Comparison of ENCODE assay signal across 1 cellular context in the genomic region with DNA sequence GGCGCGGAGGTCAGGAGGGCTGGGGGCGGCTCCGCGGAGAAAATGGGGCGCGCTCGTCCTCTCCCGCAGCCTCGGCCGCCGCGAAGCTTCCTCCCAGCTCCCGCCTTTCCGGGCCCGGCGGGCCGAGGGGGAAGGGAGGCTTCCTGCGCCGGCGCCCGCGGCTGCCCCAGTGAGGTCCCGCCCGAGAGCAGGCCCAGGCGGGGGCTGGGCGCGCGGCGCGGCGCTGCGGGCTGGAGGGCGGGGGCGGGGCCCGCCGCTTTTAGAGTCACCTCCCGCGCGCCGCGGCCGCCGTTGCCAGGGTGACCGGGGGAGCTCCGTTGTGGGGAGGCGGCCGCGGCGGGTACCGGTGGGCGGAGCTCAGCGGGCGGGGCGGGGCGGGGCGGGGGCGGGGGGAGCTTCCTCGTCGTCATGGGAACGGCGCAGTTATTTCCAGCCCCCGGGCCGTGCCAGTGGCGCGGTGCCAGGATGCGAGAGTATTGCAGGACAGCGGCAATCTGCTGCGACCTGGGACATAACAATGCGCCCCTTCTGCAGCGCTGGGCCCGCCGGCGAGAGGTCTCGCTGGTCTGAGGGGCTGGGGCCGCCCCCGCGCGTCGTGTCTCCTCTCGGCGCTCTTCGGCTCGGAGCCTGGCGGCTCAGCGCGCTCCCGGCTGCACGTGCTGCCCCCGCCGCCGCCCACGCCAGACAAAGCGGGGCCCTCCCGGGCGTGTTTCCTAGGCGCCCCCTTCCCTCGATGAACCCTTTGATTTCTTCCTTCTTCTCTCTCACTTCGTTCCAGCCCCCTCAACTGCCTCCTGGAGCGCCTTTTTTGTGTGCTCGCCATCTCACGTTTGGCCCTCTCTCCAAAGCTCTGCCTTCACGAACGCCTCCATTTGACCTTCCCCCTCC.
TF ChIP-seq lines count a peak whose summit lies in the region.

No MANE protein-coding gene starts in this region.

TF ChIP-seq in HepG2, 621 proteins besides CTCF, POLR2A, EP300 and RAD21 (continued from another document and continues in another):
- TF ChIP-seq HNF1A (IDR thresholded peaks at IDR 0.05; ENCODE audit: low read depth) (no peak), HNF1A (CRISPR knock-in tag; IDR thresholded peaks at IDR 0.05; ENCODE audit: borderline replicate concordance) (no peak), ZNF432 (CRISPR knock-in tag; IDR thresholded peaks at IDR 0.05; ENCODE audit: borderline replicate concordance) (no peak), ZNF784 (CRISPR knock-in tag; IDR thresholded peaks at IDR 0.05; ENCODE audit: borderline replicate concordance) (0 out of 2 replicates have a peak, but pooled peaks have one; percentile 36), PLSCR1 (CRISPR knock-in tag; IDR thresholded peaks at IDR 0.05; ENCODE audit: borderline replicate concordance) (no peak), GZF1 (CRISPR knock-in tag; IDR thresholded peaks at IDR 0.05) (no peak), ZNF407 (CRISPR knock-in tag; IDR thresholded peaks at IDR 0.05; ENCODE audit: not compliant biosample characterization) (no peak), ZNF510 (CRISPR knock-in tag; IDR thresholded peaks at IDR 0.05; ENCODE audit: low read depth) (no peak), ELF1 (CRISPR knock-in tag; IDR thresholded peaks at IDR 0.05) (no peak; the same call in 1 of the 2 replicates), KMT2B (CRISPR knock-in tag; IDR thresholded peaks at IDR 0.05) (no peak), SMAD3 (CRISPR knock-in tag; IDR thresholded peaks at IDR 0.05) (0 out of 2 replicates have a peak, but pooled peaks have one; percentile 4), ZNF773 (CRISPR knock-in tag; IDR thresholded peaks at IDR 0.05; ENCODE audit: borderline replicate concordance) (no peak), FUBP1 (CRISPR knock-in tag; IDR thresholded peaks at IDR 0.05; ENCODE audit: borderline replicate concordance) (no peak), ZNF275 (CRISPR knock-in tag; IDR thresholded peaks at IDR 0.05; ENCODE audit: borderline replicate concordance) (no peak), TAF15 (IDR thresholded peaks at IDR 0.05; ENCODE audit: low read depth, low read length, poor library complexity, severe bottlenecking) (no peak), ZNF564 (CRISPR knock-in tag; IDR thresholded peaks at IDR 0.05) (peak; percentile 69; the same call in 1 of the 2 replicates), SOX13 (IDR thresholded peaks at IDR 0.05) (no peak), SOX13 (CRISPR knock-in tag; conservative IDR thresholded peaks at IDR 0.05 in 1 of 2, IDR thresholded peaks at IDR 0.05 in 1 of 2) (no peak; a peak in 1 of 4 replicates), PATZ1 (CRISPR knock-in tag; IDR thresholded peaks at IDR 0.05) (peak; percentile 82), ZFP82 (CRISPR knock-in tag; IDR thresholded peaks at IDR 0.05; ENCODE audit: borderline replicate concordance) (no peak)
- TF ChIP-seq, protein P1, sequence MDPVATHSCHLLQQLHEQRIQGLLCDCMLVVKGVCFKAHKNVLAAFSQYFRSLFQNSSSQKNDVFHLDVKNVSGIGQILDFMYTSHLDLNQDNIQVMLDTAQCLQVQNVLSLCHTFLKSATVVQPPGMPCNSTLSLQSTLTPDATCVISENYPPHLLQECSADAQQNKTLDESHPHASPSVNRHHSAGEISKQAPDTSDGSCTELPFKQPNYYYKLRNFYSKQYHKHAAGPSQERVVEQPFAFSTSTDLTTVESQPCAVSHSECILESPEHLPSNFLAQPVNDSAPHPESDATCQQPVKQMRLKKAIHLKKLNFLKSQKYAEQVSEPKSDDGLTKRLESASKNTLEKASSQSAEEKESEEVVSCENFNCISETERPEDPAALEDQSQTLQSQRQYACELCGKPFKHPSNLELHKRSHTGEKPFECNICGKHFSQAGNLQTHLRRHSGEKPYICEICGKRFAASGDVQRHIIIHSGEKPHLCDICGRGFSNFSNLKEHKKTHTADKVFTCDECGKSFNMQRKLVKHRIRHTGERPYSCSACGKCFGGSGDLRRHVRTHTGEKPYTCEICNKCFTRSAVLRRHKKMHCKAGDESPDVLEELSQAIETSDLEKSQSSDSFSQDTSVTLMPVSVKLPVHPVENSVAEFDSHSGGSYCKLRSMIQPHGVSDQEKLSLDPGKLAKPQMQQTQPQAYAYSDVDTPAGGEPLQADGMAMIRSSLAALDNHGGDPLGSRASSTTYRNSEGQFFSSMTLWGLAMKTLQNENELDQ (CRISPR knock-in tag; IDR thresholded peaks at IDR 0.05; ENCODE audit: borderline replicate concordance): no peak
- TF ChIP-seq, protein P2, sequence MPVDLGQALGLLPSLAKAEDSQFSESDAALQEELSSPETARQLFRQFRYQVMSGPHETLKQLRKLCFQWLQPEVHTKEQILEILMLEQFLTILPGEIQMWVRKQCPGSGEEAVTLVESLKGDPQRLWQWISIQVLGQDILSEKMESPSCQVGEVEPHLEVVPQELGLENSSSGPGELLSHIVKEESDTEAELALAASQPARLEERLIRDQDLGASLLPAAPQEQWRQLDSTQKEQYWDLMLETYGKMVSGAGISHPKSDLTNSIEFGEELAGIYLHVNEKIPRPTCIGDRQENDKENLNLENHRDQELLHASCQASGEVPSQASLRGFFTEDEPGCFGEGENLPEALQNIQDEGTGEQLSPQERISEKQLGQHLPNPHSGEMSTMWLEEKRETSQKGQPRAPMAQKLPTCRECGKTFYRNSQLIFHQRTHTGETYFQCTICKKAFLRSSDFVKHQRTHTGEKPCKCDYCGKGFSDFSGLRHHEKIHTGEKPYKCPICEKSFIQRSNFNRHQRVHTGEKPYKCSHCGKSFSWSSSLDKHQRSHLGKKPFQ (CRISPR knock-in tag; IDR thresholded peaks at IDR 0.05; ENCODE audit: insufficient replicate concordance): no peak
